Comparison of ENCODE assay signal across 20 cellular contexts in genomic region chr18:36189486-36189885, GRCh38. TPM values are rescaled to one million over a fixed set of nuclear protein-coding genes. Genes with fewer than 3 reads are reported as not detected.
A peak's percentile ranks its signal among the peaks of the same experiment; 100 is the strongest.
DNase-seq lines count a peak whose midpoint lies in the region; ATAC-seq and TF ChIP-seq lines count a peak whose summit lies in the region.
"Had no signal": no experiment of that assay in that cellular context is flagged by ENCODE, and none has a peak within 500 bp of the region (broad histone marks: within the 10 kb centered on the region; RNA-seq: fewer than 3 reads in every experiment).

No MANE protein-coding gene starts in this region.

- H2AFZ ChIP-seq in GM23248 (no peak overlapping the region), parathyroid adenoma (peak overlapping the region; percentile 59)

- H3K36me3 ChIP-seq in GM23248 (ENCODE audit: low read depth) (0 out of 2 replicates have a peak, but pooled peaks cover 5% of the 10 kb centered on the region), parathyroid adenoma (ENCODE audit: control insufficient read depth, insufficient read depth, low read length) (no peaks in the 10 kb centered on the region)

- H3K9ac ChIP-seq in GM23248, result no peak overlapping the region
- no peak overlapping the region for H3K9ac ChIP-seq in parathyroid adenoma

- H3K9me3 ChIP-seq in GM23248 (ENCODE audit: low read depth) (no peaks in the 10 kb centered on the region), parathyroid adenoma (ENCODE audit: control insufficient read depth, low read length) (no peaks in the 10 kb centered on the region)
- H3K9me3 ChIP-seq: MG63 had no signal

- peaks cover 54% of the 10 kb centered on the region for H3K79me2 ChIP-seq in GM23248 (ENCODE audit: insufficient read depth)
- no peaks in the 10 kb centered on the region for H3K79me2 ChIP-seq in parathyroid adenoma

- in situ Hi-C loops in GM23248 (cut with MboI), result no loop called here

- 73 to 76% methylated on average over 4 of the region's 4 CpGs for WGBS in GM23248 (ENCODE audit: low coverage in 1 of 2, low lambda C conversion rate in 2 of 2, missing lambda C conversion rate in 2 of 2), 2 experiments

- H3F3A ChIP-seq in GM23248 (ENCODE audit: insufficient read depth), result peaks cover 7% of the 10 kb centered on the region; the same call in 1 of the 2 replicates

- H4K20me1 ChIP-seq in GM23248 (ENCODE audit: insufficient read depth), result no peaks in the 10 kb centered on the region

- H3K27ac ChIP-seq in GM23248 (no peak overlapping the region), parathyroid adenoma (no peak overlapping the region)

- no peak for TF ChIP-seq CTCF in parathyroid adenoma (IDR thresholded peaks at IDR 0.05)
- TF ChIP-seq CTCF in omental fat pad (IDR thresholded peaks at IDR 0.05), result no peak

- peak; percentile 16 for DNase-seq in activated effector memory CD4-positive, alpha-beta T cell treated with anti-CD3 and anti-CD28 coated beads, Interleukin-2, amount 50 U/mL, for 16 hours
- DNase-seq in activated effector memory CD4-positive, alpha-beta T cell treated with Interleukin-2 at 50 U/mL for 16 hours, result no peak
- DNase-seq in GM23248 (no peak), astrocyte of the hippocampus (ENCODE audit: low read depth, low spot score) (peak; percentile 16), omental fat pad (ENCODE audit: low spot score) (no peak)
- DNase-seq: 8988T; CD8-positive, alpha-beta T cell; DND-41; GDM1; KG1; MG63; NCI-H1092; NCI-H1694; NCI-H510A treated with DMSO at 0.1 percent for 48 hours had no signal

- peak overlapping the region; percentile 86 for H3K4me3 ChIP-seq in GM23248
- H3K4me3 ChIP-seq in parathyroid adenoma (ENCODE audit: low read depth, low read length), result no peak overlapping the region
- H3K4me3 ChIP-seq: GM12878 had no signal

- no peaks in the 10 kb centered on the region for H3K9me2 ChIP-seq in GM23248 (ENCODE audit: insufficient read depth)

- ATAC-seq in GM18519 (IDR thresholded peaks at IDR 0.05; ENCODE audit: low FRiP score, unreplicated experiment) (no peak), omental fat pad (ENCODE audit: low FRiP score) (no peak), GM21717 (IDR thresholded peaks at IDR 0.05; ENCODE audit: unreplicated experiment) (no peak)
- ATAC-seq: CD8-positive, alpha-beta T cell; GM12878; Panc1; Right ventricle myocardium inferior had no signal

- peak overlapping the region; percentile 93 for H3K4me2 ChIP-seq in GM23248 (ENCODE audit: unreplicated experiment)
- H3K4me2 ChIP-seq in parathyroid adenoma (ENCODE audit: low read length), result no peak overlapping the region

- H3K4me1 ChIP-seq in GM23248 (ENCODE audit: insufficient read depth) (peaks cover 11% of the 10 kb centered on the region), parathyroid adenoma (peaks cover 7% of the 10 kb centered on the region)

- no peaks in the 10 kb centered on the region for H3K27me3 ChIP-seq in GM23248 (replicated peaks; ENCODE audit: insufficient read depth)
- no peaks in the 10 kb centered on the region for H3K27me3 ChIP-seq in parathyroid adenoma (ENCODE audit: control insufficient read depth, insufficient read depth, low read length)
- H3K27me3 ChIP-seq: MG63 had no signal

RNA-seq across cellular contexts. Expression of gene MOCOS, which starts 2.2 kb away (rescaled TPM):
- total RNA-seq in GM23248 (2014; rRNA removed; shearing (Covaris generic)), result 23.6 and 26.2 TPM in 2 replicates
- polyA plus RNA-seq in GM23248 (2016; fragmentation: Nextera tagmentation; extraction: Ambion mirVana), result 14.3 and 17.9 TPM in 2 replicates
- total RNA-seq in omental fat pad, result 10 to 100 TPM in 1 of 4 donors, 1 to 10 TPM in 3; 2.2 to 11.4 (median 5.1) TPM
- total RNA-seq: CD8-positive, alpha-beta T cell had no signal

RNA-seq across cellular contexts. Expression of gene ELP2, which starts 59.8 kb away (rescaled TPM):
- total RNA-seq in GM23248 (2014; rRNA removed; shearing (Covaris generic)), result 86.0 and 103 TPM in 2 replicates
- polyA plus RNA-seq in GM23248 (2016; fragmentation: Nextera tagmentation; extraction: Ambion mirVana), result 57.6 and 63.6 TPM in 2 replicates
- total RNA-seq in omental fat pad, result 10 to 100 TPM; 43.6 to 62.3 (median 57.7) TPM

Comparison
In these comparisons a context has a peak if more than half of its experiments do, and no peak if none do; other contexts are left out.
1. DNase-seq: peak in activated effector memory CD4-positive, alpha-beta T cell treated with anti-CD3 and anti-CD28 coated beads, Interleukin-2, amount 50 U/mL, for 16 hours (single experiment) and astrocyte of the hippocampus (single experiment); none in activated effector memory CD4-positive, alpha-beta T cell treated with Interleukin-2 at 50 U/mL for 16 hours (single experiment), GM23248 (single experiment) and omental fat pad (single experiment).